12 cellular contexts compared by ENCODE assay signal in the genomic region with DNA sequence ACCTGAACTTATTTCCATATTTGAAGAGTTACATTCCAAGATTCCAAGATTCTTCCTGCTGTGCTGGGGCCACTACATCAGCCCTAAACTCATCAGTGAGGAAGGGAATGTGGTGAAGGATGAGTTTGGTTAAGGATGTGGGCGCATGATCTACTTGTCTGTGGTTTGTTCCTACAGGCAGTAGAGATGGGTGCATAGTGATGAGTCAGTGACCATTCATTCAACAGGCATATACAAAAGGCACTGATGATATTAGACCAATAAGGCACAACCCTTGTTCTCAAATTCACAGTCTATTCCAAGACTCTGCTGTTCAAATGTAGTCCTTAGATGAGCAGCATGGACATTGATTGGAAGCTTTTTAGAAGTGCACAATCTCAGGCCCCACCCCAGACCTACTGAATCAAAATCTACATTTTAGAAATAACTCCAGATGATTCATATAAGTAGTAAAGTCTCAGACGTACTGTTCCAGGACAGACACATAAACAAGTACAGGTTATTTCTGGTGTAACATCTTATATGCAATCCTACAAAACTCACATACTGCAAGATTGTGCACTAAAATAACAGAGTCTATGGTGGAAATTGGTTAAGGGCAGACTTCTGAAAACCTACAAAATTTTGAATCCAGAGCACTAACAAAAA. TPM values are rescaled to one million over a fixed set of nuclear protein-coding genes. Genes with fewer than 3 reads are reported as not detected.
DNase-seq lines count a peak whose midpoint lies in the region; ATAC-seq, FAIRE-seq and TF ChIP-seq lines count a peak whose summit lies in the region.
"Had no signal": no experiment of that assay in that cellular context is flagged by ENCODE, and none has a peak within 500 bp of the region (broad histone marks: within the 10 kb centered on the region; RNA-seq: fewer than 3 reads in every experiment).

No MANE protein-coding gene starts in this region.

- CTCF ChIA-PET in activated CD4-positive, alpha-beta T cell treated with anti-CD3 and anti-CD28 coated beads for 36 hours (lab: Charles Lee) = no interaction called here
- CTCF ChIA-PET in K562 (lab: Yijun Ruan, JAX; ENCODE audit: low intra/inter-chr PET ratio) = no interaction called here

- TF ChIP-seq EP300 in K562 (IDR thresholded peaks at IDR 0.05; ENCODE audit: low read length) = no peak

- H3K9ac ChIP-seq in K562 (ENCODE audit: insufficient read depth in 1 of 2, low read depth in 2 of 2, low read length in 2 of 2) = no peak overlapping the region

- POLR2A ChIA-PET in activated CD4-positive, alpha-beta T cell treated with anti-CD3 and anti-CD28 coated beads for 36 hours (lab: Charles Lee) = no interaction called here
- POLR2A ChIA-PET in K562 (lab: Yijun Ruan, JAX) = no interaction called here

- no peak for TF ChIP-seq POLR2A in K562 (conservative IDR thresholded peaks at IDR 0.05)

- in situ Hi-C loops in K562 (cut with MboI) = no loop called here

- H3K9me3 Mint-ChIP-seq in activated CD4-positive, alpha-beta T cell treated with anti-CD3 and anti-CD28 coated beads for 36 hours (ENCODE audit: low read depth) = no peaks in the 10 kb centered on the region

- TF ChIP-seq CTCF in K562 (IDR thresholded peaks at IDR 0.05 in 2 of 3, conservative IDR thresholded peaks at IDR 0.05 in 1 of 3; ENCODE audit: insufficient read depth in 2 of 3, low read depth in 1 of 3, low read length in 3 of 3) (no peak), dorsolateral prefrontal cortex (IDR thresholded peaks at IDR 0.05 in 54 of 56, conservative IDR thresholded peaks at IDR 0.05 in 2 of 56; ENCODE audit: low read depth in 1 of 56, partially characterized antibody in 56 of 56) (no peak)

- no peak overlapping the region for H3K4me2 ChIP-seq in K562 (ENCODE audit: insufficient read depth, low read length)

- H3K4me1 Mint-ChIP-seq in activated CD4-positive, alpha-beta T cell treated with anti-CD3 and anti-CD28 coated beads for 36 hours = peaks cover 9% of the 10 kb centered on the region

- no peaks in the 10 kb centered on the region for H3K4me1 ChIP-seq in K562 (replicated peaks in 1 of 2; ENCODE audit: control insufficient read depth in 2 of 2, insufficient read depth in 2 of 2, low read length in 2 of 2)
- H3K4me1 ChIP-seq: body of pancreas, tibial nerve had no signal

- WGBS in K562 (ENCODE audit: insufficient coverage, low coverage, missing lambda C conversion rate) = 5% methylated on average over 2 of the region's 2 CpGs

- no peak for FAIRE-seq in K562 (lab: Jason Lieb, UNC)

- DNase-seq in activated CD4-positive, alpha-beta T cell treated with anti-CD3 and anti-CD28 coated beads for 36 hours = peak; percentile 47
- no peak for DNase-seq in activated CD4-positive, alpha-beta T cell treated with anti-CD3 and anti-CD28 coated beads, Interleukin-2, amount 50 U/mL, for 1 hour
- peak; percentile 90 for DNase-seq in NCI-H226
- no peak for DNase-seq in K562 (ENCODE audit: extremely low read depth in 1 of 4, low spot score in 3 of 4)
- DNase-seq in renal cortical epithelial cell (ENCODE audit: low read depth) = peak; percentile 77
- no peak for DNase-seq in dorsolateral prefrontal cortex
- no peak for DNase-seq in NCI-H524 (lab: John Stamatoyannopoulos, UW)
- no peak for DNase-seq in effector CD4-positive, alpha-beta T cell
- DNase-seq: 8988T, body of pancreas had no signal

- H3K9me3 ChIP-seq in K562 (replicated peaks; ENCODE audit: control insufficient read depth, insufficient read depth, low read depth, low read length) = no peaks in the 10 kb centered on the region
- H3K9me3 ChIP-seq: body of pancreas, tibial nerve had no signal

- H3K4me3 ChIP-seq in K562 (no peak overlapping the region), dorsolateral prefrontal cortex (no peak overlapping the region)
- H3K4me3 ChIP-seq: body of pancreas, tibial nerve had no signal

- H3K27me3 Mint-ChIP-seq in activated CD4-positive, alpha-beta T cell treated with anti-CD3 and anti-CD28 coated beads for 36 hours = no peaks in the 10 kb centered on the region

- H3K27ac ChIP-seq in K562 (ENCODE audit: extremely low read depth, low read depth, low read length) (no peak overlapping the region), dorsolateral prefrontal cortex (peak overlapping the region in 1 of 59 donors; percentile 47)
- H3K27ac ChIP-seq: body of pancreas, tibial nerve, VCaP had no signal

- H3K27ac Mint-ChIP-seq in activated CD4-positive, alpha-beta T cell treated with anti-CD3 and anti-CD28 coated beads for 36 hours = no peak overlapping the region

- H3K36me3 Mint-ChIP-seq in activated CD4-positive, alpha-beta T cell treated with anti-CD3 and anti-CD28 coated beads for 36 hours (ENCODE audit: low read depth) = no peaks in the 10 kb centered on the region

- H3K79me2 ChIP-seq in K562 (ENCODE audit: control insufficient read depth, insufficient read depth, low read length) = no peaks in the 10 kb centered on the region

- H2AFZ ChIP-seq in K562 (ENCODE audit: low read depth, low read length) = no peak overlapping the region

- no peaks in the 10 kb centered on the region for H4K20me1 ChIP-seq in K562 (replicated peaks; ENCODE audit: control insufficient read depth, insufficient read depth, low read length)

- intact Hi-C loops in activated CD4-positive, alpha-beta T cell treated with anti-CD3 and anti-CD28 coated beads for 36 hours (cut with DNase I, micrococcal nuclease) = loop anchor here (2.0 kb wide), 1 partner anchor 28 kb away; no protein-coding TSS in a partner anchor
- intact Hi-C loops in K562 (cut with micrococcal nuclease) (no loop called here), dorsolateral prefrontal cortex (cut with DNase I) (no loop called here)

- no peak overlapping the region for H3K4me3 Mint-ChIP-seq in activated CD4-positive, alpha-beta T cell treated with anti-CD3 and anti-CD28 coated beads for 36 hours

- H3K27me3 ChIP-seq in K562 (ENCODE audit: control insufficient read depth in 2 of 2, insufficient read depth in 2 of 2, low read length in 2 of 2) (no peaks in the 10 kb centered on the region), dorsolateral prefrontal cortex (peaks cover 0 to 3% (median 0%) of the 10 kb centered on the region in 45 donors)
- H3K27me3 ChIP-seq: body of pancreas, tibial nerve had no signal

- no peak for TF ChIP-seq RAD21 in K562 (CRISPR knock-in tag; conservative IDR thresholded peaks at IDR 0.05 in 1 of 2, IDR thresholded peaks at IDR 0.05 in 1 of 2)

- peak; percentile 95 for ATAC-seq in activated CD4-positive, alpha-beta T cell treated with anti-CD3 and anti-CD28 coated beads for 36 hours
- no peak for ATAC-seq in K562
- ATAC-seq: body of pancreas had no signal

- H3K9me1 ChIP-seq in K562 (ENCODE audit: control insufficient read depth, insufficient read depth, low read length) = no peaks in the 10 kb centered on the region

- H3K36me3 ChIP-seq in K562 (ENCODE audit: control insufficient read depth, insufficient read depth, low read length) = no peaks in the 10 kb centered on the region
- H3K36me3 ChIP-seq: tibial nerve had no signal

- BruUV-seq in K562 (replicated peaks; lab: Mats Ljungman, UMichigan) = no TSS peak

TF ChIP-seq in K562, 482 proteins besides CTCF, POLR2A, EP300 and RAD21 (continues in another document):
- TF ChIP-seq FOSL1 (tag; conservative IDR thresholded peaks at IDR 0.05) = 0 out of 2 replicates have a peak, but pooled peaks have one; percentile 17

RNA-seq across cellular contexts. Expression of gene MAP3K9, which starts 47.7 kb away (rescaled TPM):
- total RNA-seq in activated CD4-positive, alpha-beta T cell treated with anti-CD3 and anti-CD28 coated beads for 36 hours = 1 to 10 TPM; 5.2 to 6.1 TPM
- total RNA-seq in K562 (2011; cell fraction: chromatin; rRNA removed; ENCODE audit: low replicate concordance) = 0.72 and 0.86 TPM in 2 replicates
- 0.50 and 0.53 TPM in 2 replicates for total RNA-seq in K562 (2011; cell fraction: nucleolus; rRNA removed)
- 0.66 and 2.0 TPM in 2 replicates for total RNA-seq in K562 (2011; cell fraction: nucleoplasm; rRNA removed)
- total RNA-seq in K562 (2014; rRNA removed) (0.36 and 0.65 TPM in 2 replicates), K562 (2014; rRNA removed; fragmentation: Illumina TruSeq; extraction: Trizol) (0.32 and 0.47 TPM in 2 replicates), K562 (2015; rRNA removed; fragmentation: Illumina TruSeq; extraction: Trizol) (0.43 and 0.45 TPM in 2 replicates), K562 (2021) (0.58 and 0.60 TPM in 2 replicates), renal cortical epithelial cell (14.4 and 19.7 TPM in 2 replicates), dorsolateral prefrontal cortex (10 to 100 TPM; 15.0 to 67.8 (median 45.0) TPM)
- polyA plus RNA-seq in K562 (2011; rRNA removed) (0.18 and 0.39 TPM in 2 replicates), K562 (2014; fragmentation: Illumina TruSeq; extraction: Trizol) (0.43 and 0.48 TPM in 2 replicates), K562 (2014; fragmentation: Nextera tagmentation; extraction: Ambion mirVana) (under 1 TPM; 0.03 to 0.06 TPM), K562 (2014; rRNA removed) (0.17 and 0.40 TPM in 2 replicates)
- 0.27 and 0.28 TPM in 2 replicates for polyA plus RNA-seq in K562 (2011; cell fraction: cytosol; rRNA removed)
- 0.61 and 0.79 TPM in 2 replicates for polyA plus RNA-seq in K562 (2011; cell fraction: nucleus; rRNA removed)
- polyA plus RNA-seq in K562 (2012) = 0.44 and 0.52 TPM in 2 replicates
- polyA minus RNA-seq in K562 (2011; rRNA and poly(A)+ RNA removed) = 0.21 and 0.51 TPM in 2 replicates
- polyA minus RNA-seq in K562 (2011; cell fraction: cytosol; rRNA and poly(A)+ RNA removed) = 0.10 and 0.36 TPM in 2 replicates
- polyA minus RNA-seq in K562 (2011; cell fraction: nucleus; rRNA and poly(A)+ RNA removed) = 0.40 and 1.00 TPM in 2 replicates

RNA-seq across cellular contexts. Expression of gene PCNX1, which starts 50.3 kb away (rescaled TPM):
- total RNA-seq in activated CD4-positive, alpha-beta T cell treated with anti-CD3 and anti-CD28 coated beads for 36 hours = 10 to 100 TPM; 38.4 to 57.9 TPM
- 16.2 and 32.4 TPM in 2 replicates for total RNA-seq in K562 (2011; cell fraction: chromatin; rRNA removed; ENCODE audit: low replicate concordance)
- 4.3 and 6.3 TPM in 2 replicates for total RNA-seq in K562 (2011; cell fraction: nucleolus; rRNA removed)
- 8.9 and 9.5 TPM in 2 replicates for total RNA-seq in K562 (2011; cell fraction: nucleoplasm; rRNA removed)
- total RNA-seq in K562 (2014; rRNA removed) (1.5 and 2.6 TPM in 2 replicates), K562 (2014; rRNA removed; fragmentation: Illumina TruSeq; extraction: Trizol) (2.6 and 5.2 TPM in 2 replicates), K562 (2015; rRNA removed; fragmentation: Illumina TruSeq; extraction: Trizol) (3.6 and 4.5 TPM in 2 replicates), K562 (2021) (2.8 and 3.1 TPM in 2 replicates), renal cortical epithelial cell (40.1 and 69.0 TPM in 2 replicates), dorsolateral prefrontal cortex (100 to 1,000 TPM in 5 of 120 experiments, 10 to 100 TPM in 115; 61.9 to 138 (median 81.6) TPM)
- polyA plus RNA-seq in K562 (2011; rRNA removed) (2.3 and 2.8 TPM in 2 replicates), K562 (2014; fragmentation: Illumina TruSeq; extraction: Trizol) (1.3 and 2.1 TPM in 2 replicates), K562 (2014; fragmentation: Nextera tagmentation; extraction: Ambion mirVana) (under 1 TPM; 0.30 to 0.39 TPM), K562 (2014; rRNA removed) (1.2 and 1.8 TPM in 2 replicates)
- 1.6 and 3.7 TPM in 2 replicates for polyA plus RNA-seq in K562 (2011; cell fraction: cytosol; rRNA removed)
- 3.9 and 5.8 TPM in 2 replicates for polyA plus RNA-seq in K562 (2011; cell fraction: nucleus; rRNA removed)
- 0.85 and 3.1 TPM in 2 replicates for polyA plus RNA-seq in K562 (2012)
- 8.8 and 10.6 TPM in 2 replicates for polyA minus RNA-seq in K562 (2011; rRNA and poly(A)+ RNA removed)
- polyA minus RNA-seq in K562 (2011; cell fraction: cytosol; rRNA and poly(A)+ RNA removed) = 4.1 and 7.1 TPM in 2 replicates
- polyA minus RNA-seq in K562 (2011; cell fraction: nucleus; rRNA and poly(A)+ RNA removed) = 5.1 and 8.6 TPM in 2 replicates

Comparison
In these comparisons a context has a peak if more than half of its experiments do, and no peak if none do; other contexts are left out.
1. DNase-seq: peak in activated CD4-positive, alpha-beta T cell treated with anti-CD3 and anti-CD28 coated beads for 36 hours (single experiment), NCI-H226 (single experiment) and renal cortical epithelial cell (single experiment); none in activated CD4-positive, alpha-beta T cell treated with anti-CD3 and anti-CD28 coated beads, Interleukin-2, amount 50 U/mL, for 1 hour (single experiment), K562 (0 of 4), dorsolateral prefrontal cortex (0 of 10), NCI-H524 (0 of 2) and effector CD4-positive, alpha-beta T cell (single experiment).
2. intact Hi-C loops: an anchor here in activated CD4-positive, alpha-beta T cell treated with anti-CD3 and anti-CD28 coated beads for 36 hours (2.0 kb wide); none called in K562 and dorsolateral prefrontal cortex.